Comparison of ENCODE assay signal across 26 cellular contexts in genomic region chr2:152600051-152600657, GRCh38.
DNase-seq lines count a peak whose midpoint lies in the region; ATAC-seq and TF ChIP-seq lines count a peak whose summit lies in the region.
"Had no signal": no experiment of that assay in that cellular context is flagged by ENCODE, and none has a peak within 500 bp of the region (broad histone marks: within the 10 kb centered on the region; RNA-seq: fewer than 3 reads in every experiment).

No MANE protein-coding gene starts in this region.

- 67 to 85% methylated on average over 2 to 6 of the region's 6 CpGs for WGBS in endodermal cell (ENCODE audit: insufficient coverage in 1 of 2, insufficient read length in 1 of 2), 2 experiments

- POLR2A ChIA-PET in MCF 10A (lab: Yijun Ruan, JAX) = interaction anchor here (0.8 kb wide), 1 partner anchor 10 kb away, joined by 3 read pairs; no protein-coding TSS in a partner anchor
- POLR2A ChIA-PET in HEK293T (lab: Yijun Ruan, JAX) = no interaction called here

- TF ChIP-seq CTCF in MCF 10A (IDR thresholded peaks at IDR 0.05; ENCODE audit: unreplicated experiment) (no peak), breast epithelium (IDR thresholded peaks at IDR 0.05) (no peak), endodermal cell (conservative IDR thresholded peaks at IDR 0.05) (no peak), omental fat pad (IDR thresholded peaks at IDR 0.05) (no peak)

- H3K27me3 ChIP-seq in breast epithelium (no peaks in the 10 kb centered on the region), endodermal cell (ENCODE audit: control insufficient read depth, insufficient read depth, low read length, poor library complexity, severe bottlenecking) (no peaks in the 10 kb centered on the region)
- H3K27me3 ChIP-seq: body of pancreas, neutrophil, sigmoid colon, upper lobe of left lung had no signal

- intact Hi-C loops in MCF 10A (cut with micrococcal nuclease) (no loop called here), breast epithelium (cut with DNase I; ENCODE audit: low total_unique reads) (no loop called here)

- no peak for TF ChIP-seq POLR2A in breast epithelium (IDR thresholded peaks at IDR 0.05)

- H3K9ac ChIP-seq in endodermal cell (ENCODE audit: extremely low read depth, low read length, poor library complexity, severe bottlenecking) = no peak overlapping the region

- H3K9me3 ChIP-seq in breast epithelium (no peaks in the 10 kb centered on the region), endodermal cell (ENCODE audit: control insufficient read depth, low read length) (no peaks in the 10 kb centered on the region)
- H3K9me3 ChIP-seq: body of pancreas, left ventricle myocardium inferior, neutrophil, prostate gland, sigmoid colon, upper lobe of left lung had no signal

- H3K27ac ChIP-seq in breast epithelium (no peak overlapping the region), endodermal cell (ENCODE audit: low read depth, low read length) (peak overlapping the region; percentile 80)
- H3K27ac ChIP-seq: body of pancreas, left ventricle myocardium inferior, neutrophil, prostate gland, sigmoid colon, upper lobe of left lung had no signal

- no peak overlapping the region for H3K4me3 Mint-ChIP-seq in MCF 10A (ENCODE audit: unreplicated experiment)
- H3K4me3 Mint-ChIP-seq in endodermal cell = no peak overlapping the region
- H3K4me3 Mint-ChIP-seq: activated CD4-positive, alpha-beta memory T cell treated with anti-CD3 and anti-CD28 coated beads for 36 hours; activated naive CD4-positive, alpha-beta T cell treated with anti-CD3 and anti-CD28 coated beads for 36 hours had no signal

- peak; percentile 25 for ATAC-seq in omental fat pad (ENCODE audit: low FRiP score)
- no peak for ATAC-seq in left lobe of liver
- ATAC-seq: body of pancreas had no signal

- no TSS peak for BruUV-seq in MCF 10A (replicated peaks; lab: Mats Ljungman, UMichigan)

- H3K4me1 Mint-ChIP-seq in MCF 10A (ENCODE audit: insufficient read depth, unreplicated experiment) (peaks cover 10% of the 10 kb centered on the region), endodermal cell (no peaks in the 10 kb centered on the region)

- DNase-seq in MCF 10A (ENCODE audit: unreplicated experiment) (no peak), breast epithelium (ENCODE audit: low spot score in 2 of 2) (no peak), endodermal cell (no peak), omental fat pad (ENCODE audit: low spot score) (no peak), germinal center (ENCODE audit: low spot score) (no peak), HEK293T (ENCODE audit: extremely low spot score) (no peak), NCI-H1105 (lab: John Stamatoyannopoulos, UW) (no peak), left lobe of liver (ENCODE audit: low spot score) (no peak)
- DNase-seq: activated CD4-positive, alpha-beta memory T cell treated with anti-CD3 and anti-CD28 coated beads for 36 hours; activated CD8-positive, alpha-beta memory T cell treated with anti-CD3 and anti-CD28 coated beads, Interleukin-2, amount 50 U/mL, for 4 hours; activated naive CD4-positive, alpha-beta T cell treated with anti-CD3 and anti-CD28 coated beads for 36 hours; body of pancreas; DND-41; left ventricle myocardium inferior; mesendoderm; NCI-H1092 treated with DMSO at 0.1 percent for 48 hours; NCI-H187; NCI-H2171 treated with DMSO at 0.1 percent for 48 hours; NCI-H510A treated with DMSO at 0.1 percent for 48 hours; RPMI8226; sigmoid colon; stimulated activated CD4-positive, alpha-beta T cell treated with anti-CD3 and anti-CD28 coated beads, Interleukin-12 subunit alpha, Interleukin-12 subunit beta, amount 100 ng/mL, for 4 hours; stimulated activated CD4-positive, alpha-beta T cell treated with anti-CD3 and anti-CD28 coated beads, Interleukin-2, amount 100 ng/mL, for 48 hours; upper lobe of left lung had no signal

- H3K27me3 Mint-ChIP-seq in MCF 10A (ENCODE audit: insufficient read depth, unreplicated experiment) (no peaks in the 10 kb centered on the region), endodermal cell (ENCODE audit: insufficient read depth) (no peaks in the 10 kb centered on the region)

- H3K36me3 ChIP-seq in breast epithelium (no peaks in the 10 kb centered on the region), endodermal cell (ENCODE audit: control insufficient read depth, insufficient read depth, low read length) (no peaks in the 10 kb centered on the region)
- H3K36me3 ChIP-seq: left ventricle myocardium inferior, neutrophil, prostate gland, sigmoid colon, upper lobe of left lung had no signal

- no peak overlapping the region for H3K4me3 ChIP-seq in breast epithelium
- H3K4me3 ChIP-seq in endodermal cell (ENCODE audit: low read length) = no peak overlapping the region
- H3K4me3 ChIP-seq: body of pancreas, left ventricle myocardium inferior, prostate gland, sigmoid colon, upper lobe of left lung had no signal

- CTCF ChIA-PET in MCF 10A (lab: Yijun Ruan, JAX) = interaction anchor here (0.6 kb wide), 1 partner anchor 99 kb away, joined by 3 read pairs; no protein-coding TSS in a partner anchor
- CTCF ChIA-PET in HEK293T (lab: Yijun Ruan, JAX) = no interaction called here

- peaks cover 22% of the 10 kb centered on the region for H3K36me3 Mint-ChIP-seq in MCF 10A (ENCODE audit: insufficient read depth, unreplicated experiment)
- H3K36me3 Mint-ChIP-seq in endodermal cell (ENCODE audit: low read depth) = peaks cover 5% of the 10 kb centered on the region
- H3K36me3 Mint-ChIP-seq: activated CD4-positive, alpha-beta memory T cell treated with anti-CD3 and anti-CD28 coated beads for 36 hours had no signal

- H3K9me3 Mint-ChIP-seq in MCF 10A (ENCODE audit: unreplicated experiment) (no peaks in the 10 kb centered on the region), endodermal cell (no peaks in the 10 kb centered on the region)
- H3K9me3 Mint-ChIP-seq: activated CD4-positive, alpha-beta memory T cell treated with anti-CD3 and anti-CD28 coated beads for 36 hours; activated naive CD4-positive, alpha-beta T cell treated with anti-CD3 and anti-CD28 coated beads for 36 hours had no signal

- H3K27ac Mint-ChIP-seq in MCF 10A (ENCODE audit: low read depth, unreplicated experiment) (peak overlapping the region; percentile 7), endodermal cell (no peak overlapping the region)
- H3K27ac Mint-ChIP-seq: activated CD4-positive, alpha-beta memory T cell treated with anti-CD3 and anti-CD28 coated beads for 36 hours; activated naive CD4-positive, alpha-beta T cell treated with anti-CD3 and anti-CD28 coated beads for 36 hours had no signal

- H3K4me1 ChIP-seq in breast epithelium = no peaks in the 10 kb centered on the region
- no peaks in the 10 kb centered on the region for H3K4me1 ChIP-seq in endodermal cell (ENCODE audit: control insufficient read depth, insufficient read depth, low read length)
- H3K4me1 ChIP-seq: body of pancreas, prostate gland, sigmoid colon, upper lobe of left lung had no signal

TF ChIP-seq in HEK293T, 16 proteins besides CTCF, POLR2A, EP300 and RAD21:
- TF ChIP-seq SUZ12 (IDR thresholded peaks at IDR 0.05) (no peak), ZNF384 (IDR thresholded peaks at IDR 0.05) (no peak), NFRKB (IDR thresholded peaks at IDR 0.05) (no peak), CTBP1 (IDR thresholded peaks at IDR 0.05; ENCODE audit: borderline replicate concordance) (no peak), HDGF (IDR thresholded peaks at IDR 0.05; ENCODE audit: borderline replicate concordance) (no peak), BHLHE40 (IDR thresholded peaks at IDR 0.05; ENCODE audit: borderline replicate concordance) (no peak), PKNOX1 (IDR thresholded peaks at IDR 0.05) (no peak), FOXA1 (IDR thresholded peaks at IDR 0.05) (no peak), SP1 (IDR thresholded peaks at IDR 0.05) (no peak), FOXK2 (IDR thresholded peaks at IDR 0.05) (no peak), ELF4 (IDR thresholded peaks at IDR 0.05) (no peak), L3MBTL2 (conservative IDR thresholded peaks at IDR 0.05) (no peak), FOXM1 (IDR thresholded peaks at IDR 0.05; ENCODE audit: borderline replicate concordance) (no peak), ARNT (IDR thresholded peaks at IDR 0.05) (no peak), TARDBP (IDR thresholded peaks at IDR 0.05) (no peak), LEF1 (IDR thresholded peaks at IDR 0.05; ENCODE audit: borderline replicate concordance) (no peak)
